In genomic region chr7:78765985-78766729, GRCh38 we compare ENCODE assay signal across 24 cellular contexts.
"Had no signal": no experiment of that assay in that cellular context is flagged by ENCODE, and none has a peak within 500 bp of the region (broad histone marks: within the 10 kb centered on the region; RNA-seq: fewer than 3 reads in every experiment).

No MANE protein-coding gene starts in this region.

- H3K27me3 ChIP-seq: heart right ventricle, pancreas, tibial artery had no signal

- H3K4me1 Mint-ChIP-seq: activated CD4-positive, alpha-beta T cell treated with anti-CD3 and anti-CD28 coated beads, Interleukin-2, amount 10 ng/mL, durations not matched to agents 24 days and 14 days; activated naive CD4-positive, alpha-beta T cell treated with anti-CD3 and anti-CD28 coated beads, Interleukin-2, amount 50 U/mL, for 24 hours; activated naive CD8-positive, alpha-beta T cell treated with anti-CD3 and anti-CD28 coated beads, Interleukin-2, amount 50 U/mL, for 24 hours had no signal

- H3K27ac ChIP-seq: epithelial cell of prostate, heart right ventricle, left lung, pancreas, spleen, suprapubic skin had no signal

- DNase-seq: activated CD4-positive, alpha-beta memory T cell treated with anti-CD3 and anti-CD28 coated beads for 36 hours; activated CD4-positive, alpha-beta T cell treated with anti-CD3 and anti-CD28 coated beads, Interleukin-2, amount 10 ng/mL, durations not matched to agents 24 days and 14 days; activated CD4-positive, CD25-positive, alpha-beta regulatory T cell treated with anti-CD3 and anti-CD28 coated beads, Interleukin-2, amount 50 U/mL, for 72 hours; activated CD8-positive, alpha-beta memory T cell treated with anti-CD3 and anti-CD28 coated beads, Interleukin-2, amount 50 U/mL, for 48 hours; activated naive CD8-positive, alpha-beta T cell treated with anti-CD3 and anti-CD28 coated beads, Interleukin-2, amount 50 U/mL, for 24 hours; activated T-cell treated with anti-CD3 and anti-CD28 coated beads, Interleukin-2, amount 50 U/mL, for 4 hours; dermis blood vessel endothelial cell; effector CD8-positive, alpha-beta T cell; heart right ventricle; kidney glomerular epithelial cell; left lung; naive B cell; nephron progenitor cell; pancreas; right cardiac atrium; spleen; stimulated activated naive CD4-positive, alpha-beta T cell; T-helper 2 cell; tibial artery had no signal

- H3K27ac Mint-ChIP-seq: activated CD4-positive, alpha-beta memory T cell treated with anti-CD3 and anti-CD28 coated beads for 36 hours; activated CD4-positive, alpha-beta T cell treated with anti-CD3 and anti-CD28 coated beads, Interleukin-2, amount 10 ng/mL, durations not matched to agents 24 days and 14 days; activated naive CD4-positive, alpha-beta T cell treated with anti-CD3 and anti-CD28 coated beads, Interleukin-2, amount 50 U/mL, for 24 hours; activated naive CD8-positive, alpha-beta T cell treated with anti-CD3 and anti-CD28 coated beads, Interleukin-2, amount 50 U/mL, for 24 hours; activated T-helper 2 cell treated with anti-CD3 and anti-CD28 coated beads, Interferon-gamma antibody, Interleukin-2, Interleukin-4, amounts not matched to agents 10 μg/mL and 5 μg/mL and 100 μg/mL, durations not matched to agents 14 hours and 24 hours and 36 hours; naive B cell; nephron progenitor cell had no signal

- H3K9me3 Mint-ChIP-seq: activated CD4-positive, alpha-beta memory T cell treated with anti-CD3 and anti-CD28 coated beads for 36 hours; activated CD4-positive, alpha-beta T cell treated with anti-CD3 and anti-CD28 coated beads, Interleukin-2, amount 10 ng/mL, durations not matched to agents 24 days and 14 days; activated naive CD4-positive, alpha-beta T cell treated with anti-CD3 and anti-CD28 coated beads, Interleukin-2, amount 50 U/mL, for 24 hours; activated naive CD8-positive, alpha-beta T cell treated with anti-CD3 and anti-CD28 coated beads, Interleukin-2, amount 50 U/mL, for 24 hours; activated T-cell treated with anti-CD3 and anti-CD28 coated beads, Interleukin-2, amount 50 U/mL, for 4 hours; activated T-helper 2 cell treated with anti-CD3 and anti-CD28 coated beads, Interferon-gamma antibody, Interleukin-2, Interleukin-4, amounts not matched to agents 10 μg/mL and 5 μg/mL and 100 μg/mL, durations not matched to agents 14 hours and 24 hours and 36 hours; naive B cell; nephron progenitor cell had no signal

- H3K4me3 Mint-ChIP-seq: activated CD4-positive, alpha-beta memory T cell treated with anti-CD3 and anti-CD28 coated beads for 36 hours; activated CD4-positive, alpha-beta T cell treated with anti-CD3 and anti-CD28 coated beads, Interleukin-2, amount 10 ng/mL, durations not matched to agents 24 days and 14 days; activated naive CD4-positive, alpha-beta T cell treated with anti-CD3 and anti-CD28 coated beads, Interleukin-2, amount 50 U/mL, for 24 hours; activated naive CD8-positive, alpha-beta T cell treated with anti-CD3 and anti-CD28 coated beads, Interleukin-2, amount 50 U/mL, for 24 hours; activated T-cell treated with anti-CD3 and anti-CD28 coated beads, Interleukin-2, amount 50 U/mL, for 4 hours; naive B cell; nephron progenitor cell had no signal

- H3K36me3 ChIP-seq: heart right ventricle, left lung, pancreas, spleen, suprapubic skin, tibial artery had no signal

- H3K4me3 ChIP-seq: heart right ventricle, left lung, lung, pancreas, spleen, suprapubic skin, tibial artery had no signal

- ATAC-seq: activated naive CD8-positive, alpha-beta T cell treated with anti-CD3 and anti-CD28 coated beads, Interleukin-2, amount 50 U/mL, for 24 hours; activated T-cell treated with anti-CD3 and anti-CD28 coated beads, Interleukin-2, amount 50 U/mL, for 4 hours; heart right ventricle; left lung; pancreas; right cardiac atrium had no signal

- H3K9me3 ChIP-seq: heart right ventricle, left lung, pancreas, spleen, suprapubic skin, tibial artery had no signal

- H3K27me3 Mint-ChIP-seq: activated naive CD4-positive, alpha-beta T cell treated with anti-CD3 and anti-CD28 coated beads, Interleukin-2, amount 50 U/mL, for 24 hours had no signal

- H3K36me3 Mint-ChIP-seq: activated CD4-positive, alpha-beta memory T cell treated with anti-CD3 and anti-CD28 coated beads for 36 hours; activated naive CD4-positive, alpha-beta T cell treated with anti-CD3 and anti-CD28 coated beads, Interleukin-2, amount 50 U/mL, for 24 hours; naive B cell had no signal
